In the genomic region with DNA sequence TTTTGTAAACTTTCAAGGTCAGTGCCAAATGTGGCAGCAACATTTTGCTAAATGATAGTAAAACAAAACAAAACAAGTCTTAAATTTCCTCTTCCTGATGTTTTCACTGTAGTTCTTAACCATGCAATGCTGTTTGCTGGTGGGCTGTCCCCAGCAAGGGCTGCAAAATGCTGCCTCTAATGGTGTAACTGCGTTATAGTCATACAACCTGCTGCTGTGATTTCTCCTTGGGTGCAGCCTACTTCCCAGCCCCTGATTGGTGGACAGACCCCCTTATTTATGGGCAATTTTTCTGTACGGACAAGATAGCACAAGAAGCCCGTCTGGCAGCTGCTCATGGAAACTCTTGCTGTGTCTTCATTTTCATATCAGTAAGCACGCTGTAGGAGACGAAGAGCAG, we compare ENCODE assay signal across 10 cellular contexts. TPM values are rescaled to one million over a fixed set of nuclear protein-coding genes. Genes with fewer than 3 reads are reported as not detected.
DNase-seq lines count a peak whose midpoint lies in the region; ATAC-seq and TF ChIP-seq lines count a peak whose summit lies in the region.
"Had no signal": no experiment of that assay in that cellular context is flagged by ENCODE, and none has a peak within 500 bp of the region (broad histone marks: within the 10 kb centered on the region; RNA-seq: fewer than 3 reads in every experiment).

No MANE protein-coding gene starts in this region.

- no peaks in the 10 kb centered on the region for H3K36me3 ChIP-seq in GM06990 (ENCODE audit: control insufficient read depth, insufficient read depth, low read length)

- H3K9me3 Mint-ChIP-seq in nephron (no peaks in the 10 kb centered on the region), natural killer cell (no peaks in the 10 kb centered on the region)

- H3K27me3 Mint-ChIP-seq in nephron (ENCODE audit: low read depth), result peaks cover 17% of the 10 kb centered on the region
- peaks cover 8 to 21% of the 10 kb centered on the region in 2 donors for H3K27me3 Mint-ChIP-seq in natural killer cell (ENCODE audit: low read depth in 2 of 2)

- no peak overlapping the region for H3K4me3 Mint-ChIP-seq in nephron
- H3K4me3 Mint-ChIP-seq in natural killer cell, result no peak overlapping the region

- no peak for DNase-seq in GM06990 (ENCODE audit: extremely low read depth, insufficient read length)
- DNase-seq in astrocyte of the cerebellum (ENCODE audit: low read depth), result no peak
- no peak for DNase-seq in natural killer cell
- DNase-seq in stimulated activated CD4-positive, alpha-beta T cell treated with anti-CD3 and anti-CD28 coated beads, Interleukin-2, amount 100 ng/mL, for 48 hours, result no peak
- DNase-seq in GM13976 (ENCODE audit: low spot score), result no peak
- DNase-seq: activated gamma-delta T cell treated with Interleukin-2 at 50 U/mL for 16 hours, head of caudate nucleus had no signal

- ATAC-seq in HG03520 (IDR thresholded peaks at IDR 0.05; ENCODE audit: unreplicated experiment) (peak; percentile 75), natural killer cell (no peak), GM21786 (IDR thresholded peaks at IDR 0.05; ENCODE audit: unreplicated experiment) (no peak)

- TF ChIP-seq CTCF in GM06990 (IDR thresholded peaks at IDR 0.05; ENCODE audit: insufficient read depth, low read length, poor library complexity, severe bottlenecking) (peak; percentile 64), astrocyte of the cerebellum (IDR thresholded peaks at IDR 0.05; ENCODE audit: low read depth, low read length, missing control alignments) (peak; percentile 12), nephron (IDR thresholded peaks at IDR 0.05; ENCODE audit: unreplicated experiment in 3 of 3) (peak; percentile 34 to 57 (median 56)), natural killer cell (IDR thresholded peaks at IDR 0.05) (no peak), GM13976 (IDR thresholded peaks at IDR 0.05; ENCODE audit: borderline replicate concordance, control extremely low read depth, extremely low read depth, insufficient read depth, missing control alignments) (no peak)

- intact Hi-C loops in natural killer cell (cut with micrococcal nuclease), result no loop called here

- H3K4me1 Mint-ChIP-seq in nephron, result no peaks in the 10 kb centered on the region
- H3K4me1 Mint-ChIP-seq in natural killer cell, result no peaks in the 10 kb centered on the region

- H3K4me3 ChIP-seq in GM06990 (replicated peaks; ENCODE audit: low read depth, low read length), result no peak overlapping the region
- H3K4me3 ChIP-seq in astrocyte of the cerebellum (ENCODE audit: low read depth, low read length), result no peak overlapping the region

- in situ Hi-C loops in astrocyte of the cerebellum (cut with HindIII; ENCODE audit: low sequenced_read_pairs) (no loop called here), GM13976 (cut with MboI; ENCODE audit: low sequenced_read_pairs, unreplicated experiment) (no loop called here)

- H3K36me3 Mint-ChIP-seq in nephron (ENCODE audit: low read depth) (no peaks in the 10 kb centered on the region), natural killer cell (no peaks in the 10 kb centered on the region)

- H3K27me3 ChIP-seq in GM06990 (replicated peaks; ENCODE audit: control insufficient read depth, insufficient read depth, low read length), result no peaks in the 10 kb centered on the region; the same call in 1 of the 2 replicates

- H3K27ac Mint-ChIP-seq in nephron (no peak overlapping the region), natural killer cell (no peak overlapping the region)

RNA-seq across cellular contexts. Expression of gene PIP5K1B, which starts 26.6 kb away (rescaled TPM):
- total RNA-seq in natural killer cell, result 1 to 10 TPM in 2 of 3 donors, under 1 TPM in 1; 0.73 to 3.4 (median 1.3) TPM

Comparison
In these comparisons a context has a peak if more than half of its experiments do, and no peak if none do; other contexts are left out.
1. CTCF ChIP-seq: peak in GM06990 (single experiment), astrocyte of the cerebellum (single experiment) and nephron (3 of 3); none in natural killer cell (single experiment) and GM13976 (single experiment).